ENCODE assay signal across 12 cellular contexts in genomic region chr5:89065919-89066318, GRCh38.
DNase-seq lines count a peak whose midpoint lies in the region; ATAC-seq and TF ChIP-seq lines count a peak whose summit lies in the region.
"Had no signal": no experiment of that assay in that cellular context is flagged by ENCODE, and none has a peak within 500 bp of the region (broad histone marks: within the 10 kb centered on the region; RNA-seq: fewer than 3 reads in every experiment).

No MANE protein-coding gene starts in this region.

- 82% methylated on average over 3 of the region's 3 CpGs for WGBS in suprapubic skin

- intact Hi-C loops in uterus (cut with DNase I; ENCODE audit: low total_unique reads) = no loop called here
- intact Hi-C loops in OCI-LY7 (cut with micrococcal nuclease; ENCODE audit: unreplicated experiment) = no loop called here

- H2AFZ ChIP-seq in OCI-LY7 (ENCODE audit: low read length) = no peak overlapping the region

- ATAC-seq in GM18519 (IDR thresholded peaks at IDR 0.05; ENCODE audit: low FRiP score, unreplicated experiment) (peak; percentile 72), GM21447 (IDR thresholded peaks at IDR 0.05; ENCODE audit: unreplicated experiment) (peak; percentile 74), HG03103 (IDR thresholded peaks at IDR 0.05; ENCODE audit: low read depth, unreplicated experiment) (peak; percentile 71)
- ATAC-seq in central memory CD8-positive, alpha-beta T cell (replicated peaks; ENCODE audit: extremely low read depth, poor library complexity, severe bottlenecking) = no peak
- ATAC-seq in stimulated activated naive CD8-positive, alpha-beta T cell treated with anti-CD3 and anti-CD28 coated beads, Interleukin-15, Interleukin-2, amounts not matched to agents 100 U/mL and 50 U/mL, for 24 hours = no peak
- ATAC-seq: activated CD8-positive, alpha-beta T cell treated with anti-CD3 and anti-CD28 coated beads, Interleukin-2, amount 10 ng/mL, durations not matched to agents 7 days and 5 days had no signal

- no peaks in the 10 kb centered on the region for H3K36me3 ChIP-seq in uterus
- no peaks in the 10 kb centered on the region for H3K36me3 ChIP-seq in OCI-LY7 (ENCODE audit: insufficient read depth, low read length)
- H3K36me3 ChIP-seq in suprapubic skin = no peaks in the 10 kb centered on the region

- no TSS peak for BruUV-seq in OCI-LY7 (replicated peaks; lab: Mats Ljungman, UMichigan)

- no peaks in the 10 kb centered on the region for H3K36me3 Mint-ChIP-seq in central memory CD8-positive, alpha-beta T cell (ENCODE audit: insufficient read depth)

- peak overlapping the region; percentile 20 for H3K27ac Mint-ChIP-seq in central memory CD8-positive, alpha-beta T cell (ENCODE audit: low read depth)
- H3K27ac Mint-ChIP-seq: activated CD8-positive, alpha-beta T cell treated with anti-CD3 and anti-CD28 coated beads, Interleukin-2, amount 10 ng/mL, durations not matched to agents 7 days and 5 days had no signal

- TF ChIP-seq EP300 in suprapubic skin (IDR thresholded peaks at IDR 0.05) = no peak

- no peaks in the 10 kb centered on the region for H3K79me2 ChIP-seq in OCI-LY7 (ENCODE audit: insufficient read depth, low read depth, low read length)

- no peaks in the 10 kb centered on the region for H3K4me1 Mint-ChIP-seq in central memory CD8-positive, alpha-beta T cell

- no peaks in the 10 kb centered on the region for H4K20me1 ChIP-seq in OCI-LY7 (ENCODE audit: insufficient read depth, low read length)

- H3K4me3 ChIP-seq in uterus (no peak overlapping the region), OCI-LY7 (ENCODE audit: low read depth, low read length, poor library complexity, severe bottlenecking) (no peak overlapping the region), suprapubic skin (no peak overlapping the region)

- no peaks in the 10 kb centered on the region for H3K4me1 ChIP-seq in uterus
- no peaks in the 10 kb centered on the region for H3K4me1 ChIP-seq in OCI-LY7 (ENCODE audit: insufficient read depth, low read length, poor library complexity, severe bottlenecking)
- H3K4me1 ChIP-seq in suprapubic skin = no peaks in the 10 kb centered on the region

- CTCF ChIA-PET in OCI-LY7 (lab: Charles Lee; ENCODE audit: unreplicated experiment) = no interaction called here

- H3K9me3 Mint-ChIP-seq in central memory CD8-positive, alpha-beta T cell = peaks cover 3% of the 10 kb centered on the region

- TF ChIP-seq CTCF in uterus (IDR thresholded peaks at IDR 0.05) = no peak
- TF ChIP-seq CTCF in OCI-LY7 (conservative IDR thresholded peaks at IDR 0.05; ENCODE audit: low read length) = no peak
- TF ChIP-seq CTCF in suprapubic skin (IDR thresholded peaks at IDR 0.05) = no peak

- DNase-seq in central memory CD8-positive, alpha-beta T cell (ENCODE audit: low spot score in 2 of 2) = no peak
- DNase-seq in uterus = no peak
- DNase-seq in OCI-LY7 (ENCODE audit: low spot score) = no peak
- no peak for DNase-seq in suprapubic skin (ENCODE audit: low spot score in 2 of 2)
- no peak for DNase-seq in stimulated activated naive CD8-positive, alpha-beta T cell treated with anti-CD3 and anti-CD28 coated beads, Interleukin-15, Interleukin-2, amounts not matched to agents 100 U/mL and 50 U/mL, for 24 hours
- DNase-seq: activated CD8-positive, alpha-beta T cell treated with anti-CD3 and anti-CD28 coated beads, Interleukin-2, amount 10 ng/mL, durations not matched to agents 7 days and 5 days; COR-L47; IMR-90; small intestine had no signal

- no peak for TF ChIP-seq POLR2A in uterus (IDR thresholded peaks at IDR 0.05)
- no peak for TF ChIP-seq POLR2A in suprapubic skin (IDR thresholded peaks at IDR 0.05)

- no peak overlapping the region for H3K4me2 ChIP-seq in OCI-LY7 (ENCODE audit: low read length)

- POLR2A ChIA-PET in OCI-LY7 (lab: Charles Lee) = no interaction called here

- no peaks in the 10 kb centered on the region for H3K27me3 Mint-ChIP-seq in central memory CD8-positive, alpha-beta T cell

- no peaks in the 10 kb centered on the region for H3K9me3 ChIP-seq in uterus
- H3K9me3 ChIP-seq in OCI-LY7 (ENCODE audit: low read length) = no peaks in the 10 kb centered on the region
- no peaks in the 10 kb centered on the region for H3K9me3 ChIP-seq in suprapubic skin

- H3K27ac ChIP-seq in uterus (no peak overlapping the region), OCI-LY7 (ENCODE audit: low read depth, low read length, poor library complexity, severe bottlenecking) (no peak overlapping the region), suprapubic skin (no peak overlapping the region)

- no peak overlapping the region for H3K4me3 Mint-ChIP-seq in central memory CD8-positive, alpha-beta T cell
- H3K4me3 Mint-ChIP-seq: activated CD8-positive, alpha-beta T cell treated with anti-CD3 and anti-CD28 coated beads, Interleukin-2, amount 10 ng/mL, durations not matched to agents 7 days and 5 days had no signal

- no peaks in the 10 kb centered on the region for H3K9me2 ChIP-seq in OCI-LY7 (ENCODE audit: insufficient read depth, low read length)

- no peaks in the 10 kb centered on the region for H3K27me3 ChIP-seq in uterus
- H3K27me3 ChIP-seq in suprapubic skin = no peaks in the 10 kb centered on the region

Comparison
In these comparisons a context has a peak if more than half of its experiments do, and no peak if none do; other contexts are left out.
1. ATAC-seq: peak in GM18519 (single experiment), GM21447 (single experiment) and HG03103 (single experiment); none in central memory CD8-positive, alpha-beta T cell (single experiment) and stimulated activated naive CD8-positive, alpha-beta T cell treated with anti-CD3 and anti-CD28 coated beads, Interleukin-15, Interleukin-2, amounts not matched to agents 100 U/mL and 50 U/mL, for 24 hours (single experiment).